Comparison of ENCODE assay signal across 11 cellular contexts in the genomic region with DNA sequence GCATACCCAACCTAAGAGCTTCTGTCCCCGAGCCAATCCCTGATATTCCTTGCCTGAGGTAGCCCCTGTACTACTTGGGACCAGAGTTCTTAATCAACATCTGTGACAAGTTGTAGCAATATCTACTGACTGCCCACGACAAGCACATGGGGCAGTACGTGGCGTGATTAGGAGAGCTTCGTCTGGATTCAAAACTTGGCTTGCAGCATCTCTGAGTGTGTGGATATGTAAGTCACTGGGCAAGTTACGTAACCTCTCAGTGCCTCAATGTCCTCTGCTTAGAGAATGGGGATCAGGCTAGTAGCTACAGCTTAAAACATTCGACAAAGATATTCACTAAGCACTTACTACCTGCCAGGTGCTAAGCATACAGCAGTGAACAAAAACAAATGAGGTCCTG. TPM values are rescaled to one million over a fixed set of nuclear protein-coding genes. Genes with fewer than 3 reads are reported as not detected.
DNase-seq lines count a peak whose midpoint lies in the region; ATAC-seq and TF ChIP-seq lines count a peak whose summit lies in the region.
"Had no signal": no experiment of that assay in that cellular context is flagged by ENCODE, and none has a peak within 500 bp of the region (broad histone marks: within the 10 kb centered on the region; RNA-seq: fewer than 3 reads in every experiment).

No MANE protein-coding gene starts in this region.

- no peak for TF ChIP-seq RAD21 in SK-N-SH (IDR thresholded peaks at IDR 0.05; ENCODE audit: low read length)

- H2AFZ ChIP-seq in SK-N-SH (ENCODE audit: low read depth), result no peak overlapping the region

- H3K9me3 ChIP-seq in SK-N-SH (no peaks in the 10 kb centered on the region), esophagus (ENCODE audit: control insufficient read depth in 2 of 2, insufficient read depth in 1 of 2, low read depth in 1 of 2, low read length in 1 of 2) (no peaks in the 10 kb centered on the region), aorta (ENCODE audit: control insufficient read depth, low read length) (no peaks in the 10 kb centered on the region)

- H4K20me1 ChIP-seq in SK-N-SH (ENCODE audit: insufficient read depth), result no peaks in the 10 kb centered on the region

- DNase-seq in SK-N-SH (no peak), aorta (peak in 1 of 2 donors; percentile 58), HuH-7.5 (ENCODE audit: low spot score) (no peak), GM19238 (ENCODE audit: insufficient read length, low spot score) (no peak)
- DNase-seq: activated CD4-positive, alpha-beta T cell treated with anti-CD3 and anti-CD28 coated beads, Interleukin-2, amount 50 U/mL, for 48 hours had no signal

- H3K27ac ChIP-seq in SK-N-SH (ENCODE audit: low read depth in 2 of 2, low read length in 1 of 2) (peak overlapping the region; percentile 48 to 92; a peak in 3 of 4 replicates), esophagus (ENCODE audit: low read depth in 2 of 2, low read length in 1 of 2) (peak overlapping the region; percentile 76 to 87), aorta (ENCODE audit: low read depth in 1 of 2, low read length in 2 of 2) (peak overlapping the region; percentile 89 to 97)

- H3K27ac Mint-ChIP-seq in nephron, result peak overlapping the region; percentile 58 to 74 (median 73)

- H3K4me3 Mint-ChIP-seq in nephron, result peak overlapping the region; percentile 2 to 55 (median 39)

- H3K4me1 Mint-ChIP-seq in nephron, result peaks cover 58% of the 10 kb centered on the region

- peaks cover 6% of the 10 kb centered on the region for H3K36me3 Mint-ChIP-seq in nephron (ENCODE audit: low read depth)

- H3K27me3 ChIP-seq in SK-N-SH (ENCODE audit: insufficient read depth) (no peaks in the 10 kb centered on the region), esophagus (ENCODE audit: control insufficient read depth in 1 of 2, insufficient read depth in 2 of 2, low read length in 2 of 2) (no peaks in the 10 kb centered on the region), aorta (ENCODE audit: control insufficient read depth in 1 of 2, insufficient read depth in 2 of 2, low read length in 1 of 2) (no peaks in the 10 kb centered on the region)

- no peak for TF ChIP-seq EP300 in SK-N-SH (IDR thresholded peaks at IDR 0.05; ENCODE audit: borderline replicate concordance in 1 of 2, low read depth in 1 of 2, low read length in 1 of 2)

- H3K36me3 ChIP-seq in SK-N-SH (replicated peaks in 1 of 2; ENCODE audit: control insufficient read depth in 1 of 2, insufficient read depth in 2 of 2, low read length in 1 of 2) (no peaks in the 10 kb centered on the region), esophagus (ENCODE audit: control insufficient read depth in 2 of 2, insufficient read depth in 2 of 2, low read length in 1 of 2) (peaks cover 0 to 3% of the 10 kb centered on the region in 2 donors), aorta (ENCODE audit: control insufficient read depth in 1 of 2, insufficient read depth in 2 of 2, low read length in 1 of 2) (peaks cover 0 to 2% of the 10 kb centered on the region in 2 donors)

- peak overlapping the region; percentile 52; the same call in 1 of the 2 replicates for H3K9ac ChIP-seq in SK-N-SH

- H3K27me3 Mint-ChIP-seq in nephron (ENCODE audit: low read depth), result no peaks in the 10 kb centered on the region

- TF ChIP-seq CTCF in SK-N-SH (IDR thresholded peaks at IDR 0.05), result no peak
- no peak for TF ChIP-seq CTCF in nephron (IDR thresholded peaks at IDR 0.05; ENCODE audit: unreplicated experiment in 3 of 3)

- H3K79me2 ChIP-seq in SK-N-SH (ENCODE audit: insufficient read depth), result peaks cover 87% of the 10 kb centered on the region

- no peak overlapping the region for H3K4me3 ChIP-seq in SK-N-SH (ENCODE audit: low read depth in 2 of 2, low read length in 1 of 2)
- H3K4me3 ChIP-seq in esophagus (ENCODE audit: low read depth in 1 of 2, low read length in 2 of 2), result no peak overlapping the region
- no peak overlapping the region for H3K4me3 ChIP-seq in aorta (ENCODE audit: low read length in 2 of 2)
- H3K4me3 ChIP-seq: GM12878 had no signal

- no peak for ATAC-seq in SK-N-SH treated with all-trans-retinoic acid at 6 μM for 48 hours
- ATAC-seq in aorta (ENCODE audit: low FRiP score), result peak; percentile 53
- ATAC-seq in GM19328 (IDR thresholded peaks at IDR 0.05; ENCODE audit: unreplicated experiment), result no peak
- ATAC-seq: GM12878 had no signal

- CTCF ChIA-PET in SK-N-SH (lab: Yijun Ruan, JAX), result interaction anchor here (0.9 to 1.1 kb wide), 2 partner anchors 8 to 16 kb away, joined by 3 read pairs; no protein-coding TSS in a partner anchor

- H3K9me2 ChIP-seq in SK-N-SH, result no peaks in the 10 kb centered on the region

- H3K4me1 ChIP-seq in SK-N-SH (ENCODE audit: control insufficient read depth in 1 of 2, insufficient read depth in 2 of 2, low read depth in 1 of 2, low read length in 1 of 2), result peaks cover 16 to 38% of the 10 kb centered on the region in 2 experiments; a peak in 3 of 4 replicates
- H3K4me1 ChIP-seq in esophagus (ENCODE audit: control insufficient read depth in 2 of 2, insufficient read depth in 2 of 2, low read length in 1 of 2), result peaks cover 6 to 32% of the 10 kb centered on the region in 2 donors
- H3K4me1 ChIP-seq in aorta (ENCODE audit: control insufficient read depth in 1 of 2, insufficient read depth in 2 of 2, low read length in 2 of 2), result no peaks in the 10 kb centered on the region

- WGBS in SK-N-SH (ENCODE audit: low lambda C conversion rate), result 77% methylated on average over 7 of the region's 7 CpGs
- 35 to 47% methylated on average over 7 of the region's 7 CpGs for WGBS in esophagus, 2 donors
- WGBS in aorta, 2 donors, result 9 to 14% methylated on average over 7 of the region's 7 CpGs

- peaks cover 6% of the 10 kb centered on the region for H3F3A ChIP-seq in SK-N-SH (replicated peaks; ENCODE audit: insufficient read depth)

- H3K4me2 ChIP-seq in SK-N-SH, result peak overlapping the region; percentile 51

- intact Hi-C loops in aorta (cut with DNase I), result no loop called here

- POLR2A ChIA-PET in SK-N-SH (lab: Yijun Ruan, JAX), result no interaction called here

- H3K9me3 Mint-ChIP-seq in nephron, result no peaks in the 10 kb centered on the region

TF ChIP-seq in SK-N-SH, 30 proteins besides CTCF, POLR2A, EP300 and RAD21:
- no peak for TF ChIP-seq MXI1 (IDR thresholded peaks at IDR 0.05; ENCODE audit: low read depth, low read length)
- TF ChIP-seq EZH2phosphoT487 (IDR thresholded peaks at IDR 0.05; ENCODE audit: borderline replicate concordance, low read depth), result no peak
- no peak for TF ChIP-seq RXRA (IDR thresholded peaks at IDR 0.05; ENCODE audit: borderline replicate concordance, low read depth)
TF ChIP-seq in SK-N-SH: peak in this region for 0.

TF ChIP-seq in SK-N-SH treated with all-trans-retinoic acid at 6 μM for 48 hours, 23 proteins besides CTCF, POLR2A, EP300 and RAD21:
- TF ChIP-seq, protein P1, sequence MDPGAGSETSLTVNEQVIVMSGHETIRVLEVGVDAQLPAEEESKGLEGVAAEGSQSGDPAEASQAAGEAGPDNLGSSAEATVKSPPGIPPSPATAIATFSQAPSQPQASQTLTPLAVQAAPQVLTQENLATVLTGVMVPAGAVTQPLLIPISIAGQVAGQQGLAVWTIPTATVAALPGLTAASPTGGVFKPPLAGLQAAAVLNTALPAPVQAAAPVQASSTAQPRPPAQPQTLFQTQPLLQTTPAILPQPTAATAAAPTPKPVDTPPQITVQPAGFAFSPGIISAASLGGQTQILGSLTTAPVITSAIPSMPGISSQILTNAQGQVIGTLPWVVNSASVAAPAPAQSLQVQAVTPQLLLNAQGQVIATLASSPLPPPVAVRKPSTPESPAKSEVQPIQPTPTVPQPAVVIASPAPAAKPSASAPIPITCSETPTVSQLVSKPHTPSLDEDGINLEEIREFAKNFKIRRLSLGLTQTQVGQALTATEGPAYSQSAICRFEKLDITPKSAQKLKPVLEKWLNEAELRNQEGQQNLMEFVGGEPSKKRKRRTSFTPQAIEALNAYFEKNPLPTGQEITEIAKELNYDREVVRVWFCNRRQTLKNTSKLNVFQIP (CRISPR knock-in tag; IDR thresholded peaks at IDR 0.05; ENCODE audit: borderline replicate concordance, low read depth), result no peak

RNA-seq across cellular contexts. Expression of gene HSPG2, which starts 5.0 kb away (rescaled TPM):
- polyA plus RNA-seq in SK-N-SH (2012; rRNA removed), result 10.7 and 28.9 TPM in 2 replicates
- polyA plus RNA-seq in SK-N-SH (2012; cell fraction: cytosol; rRNA removed), result 10.2 and 22.9 TPM in 2 replicates
- 112 and 128 TPM in 2 replicates for polyA plus RNA-seq in SK-N-SH (2012; cell fraction: nucleus; rRNA removed)
- polyA plus RNA-seq in esophagus, result 10 to 100 TPM; 37.6 to 55.0 TPM
- 1,000 to 10,000 TPM in 1 of 2 donors, 100 to 1,000 TPM in 1; 868 to 1,205 TPM for total RNA-seq in aorta
- polyA plus RNA-seq in aorta, result 100 to 1,000 TPM in 1 of 2 donors, 10 to 100 TPM in 1; 49.1 to 268 TPM

RNA-seq across cellular contexts. Expression of gene CELA3B, which starts 44.7 kb away (rescaled TPM):
- polyA plus RNA-seq in SK-N-SH (2012; rRNA removed) (not detected in 2 replicates), esophagus (1 to 10 TPM in 1 of 2 donors, under 1 TPM in 1; 0.18 to 1.1 TPM), aorta (1 to 10 TPM; 2.5 to 7.5 TPM)
- polyA plus RNA-seq in SK-N-SH (2012; cell fraction: cytosol; rRNA removed), result not detected in 2 replicates
- polyA plus RNA-seq in SK-N-SH (2012; cell fraction: nucleus; rRNA removed), result not detected in 2 replicates
- total RNA-seq in aorta, result 1 to 10 TPM; 1.0 to 1.8 TPM
- total RNA-seq: HT1080 had no signal
- polyA plus RNA-seq: GM12878 had no signal
